ENCODE assay signal across 10 cellular contexts in genomic region chr1:16981269-16981849, GRCh38. TPM values are rescaled to one million over a fixed set of nuclear protein-coding genes. Genes with fewer than 3 reads are reported as not detected.
A peak's percentile ranks its signal among the peaks of the same experiment; 100 is the strongest.
DNase-seq lines count a peak whose midpoint lies in the region; ATAC-seq and TF ChIP-seq lines count a peak whose summit lies in the region.
"Had no signal": no experiment of that assay in that cellular context is flagged by ENCODE, and none has a peak within 500 bp of the region (broad histone marks: within the 10 kb centered on the region; RNA-seq: fewer than 3 reads in every experiment).

No MANE protein-coding gene starts in this region.

- H3K27me3 ChIP-seq in foreskin keratinocyte = no peaks in the 10 kb centered on the region

- CTCF ChIA-PET in activated CD4-positive, alpha-beta memory T cell treated with anti-CD3 and anti-CD28 coated beads for 36 hours (lab: Charles Lee) = interaction anchor here (1.2 kb wide), 1 partner anchor 20 kb away, joined by 3 read pairs; no protein-coding TSS in a partner anchor
- CTCF ChIA-PET in activated CD4-positive, alpha-beta memory T cell treated with anti-CD3 and anti-CD28 coated beads, Interleukin-2, amount 10 ng/mL, durations not matched to agents 7 days and 5 days (lab: Charles Lee) = no interaction called here
- CTCF ChIA-PET in WTC11 (lab: Charles Lee) = interaction anchor here (0.8 to 5.9 kb wide), 6 partner anchors 19 to 65 kb away, joined by 3 to 34 read pairs (median 4); no protein-coding TSS in a partner anchor

- POLR2A ChIA-PET in activated CD4-positive, alpha-beta memory T cell treated with anti-CD3 and anti-CD28 coated beads for 36 hours (lab: Charles Lee) = no interaction called here
- POLR2A ChIA-PET in activated CD4-positive, alpha-beta memory T cell treated with anti-CD3 and anti-CD28 coated beads, Interleukin-2, amount 10 ng/mL, durations not matched to agents 7 days and 5 days (lab: Charles Lee) = no interaction called here
- POLR2A ChIA-PET in WTC11 (lab: Charles Lee) = no interaction called here

- H3K4me1 Mint-ChIP-seq in activated CD4-positive, alpha-beta memory T cell treated with anti-CD3 and anti-CD28 coated beads for 36 hours (ENCODE audit: low read depth) = peaks cover 9% of the 10 kb centered on the region
- H3K4me1 Mint-ChIP-seq in activated CD4-positive, alpha-beta memory T cell treated with anti-CD3 and anti-CD28 coated beads, Interleukin-2, amount 10 ng/mL, durations not matched to agents 7 days and 5 days = peaks cover 6% of the 10 kb centered on the region
- H3K4me1 Mint-ChIP-seq in WTC11 = peaks cover 29% of the 10 kb centered on the region

- H3K4me3 Mint-ChIP-seq in activated CD4-positive, alpha-beta memory T cell treated with anti-CD3 and anti-CD28 coated beads for 36 hours = no peak overlapping the region
- no peak overlapping the region for H3K4me3 Mint-ChIP-seq in activated CD4-positive, alpha-beta memory T cell treated with anti-CD3 and anti-CD28 coated beads, Interleukin-2, amount 10 ng/mL, durations not matched to agents 7 days and 5 days
- H3K4me3 Mint-ChIP-seq in WTC11 = peak overlapping the region; percentile 70

- peaks cover 5% of the 10 kb centered on the region for H3K4me1 ChIP-seq in foreskin keratinocyte

- H3K27ac ChIP-seq in foreskin keratinocyte = peak overlapping the region; percentile 79

- intact Hi-C loops in activated CD4-positive, alpha-beta memory T cell treated with anti-CD3 and anti-CD28 coated beads for 36 hours (cut with micrococcal nuclease) = no loop called here

- DNase-seq in activated CD4-positive, alpha-beta memory T cell treated with anti-CD3 and anti-CD28 coated beads for 36 hours = peak; percentile 16
- DNase-seq in activated CD4-positive, alpha-beta memory T cell treated with anti-CD3 and anti-CD28 coated beads, Interleukin-2, amount 10 ng/mL, durations not matched to agents 7 days and 5 days = no peak
- no peak for DNase-seq in WTC11 (ENCODE audit: low spot score)
- DNase-seq in foreskin keratinocyte = peak; percentile 86 to 93
- DNase-seq in stromal cell of bone marrow (ENCODE audit: low read depth) = peak; percentile 73
- DNase-seq in NCI-H1048 (lab: John Stamatoyannopoulos, UW) = no peak
- DNase-seq in NCI-H1105 (lab: John Stamatoyannopoulos, UW) = no peak
- DNase-seq: AML-193; central memory CD4-positive, alpha-beta T cell had no signal

- H3K27ac Mint-ChIP-seq in activated CD4-positive, alpha-beta memory T cell treated with anti-CD3 and anti-CD28 coated beads for 36 hours = no peak overlapping the region
- no peak overlapping the region for H3K27ac Mint-ChIP-seq in activated CD4-positive, alpha-beta memory T cell treated with anti-CD3 and anti-CD28 coated beads, Interleukin-2, amount 10 ng/mL, durations not matched to agents 7 days and 5 days
- no peak overlapping the region for H3K27ac Mint-ChIP-seq in WTC11

- no peaks in the 10 kb centered on the region for H3K9me3 Mint-ChIP-seq in activated CD4-positive, alpha-beta memory T cell treated with anti-CD3 and anti-CD28 coated beads for 36 hours
- no peaks in the 10 kb centered on the region for H3K9me3 Mint-ChIP-seq in activated CD4-positive, alpha-beta memory T cell treated with anti-CD3 and anti-CD28 coated beads, Interleukin-2, amount 10 ng/mL, durations not matched to agents 7 days and 5 days
- H3K9me3 Mint-ChIP-seq in WTC11 = no peaks in the 10 kb centered on the region

- H3K27me3 Mint-ChIP-seq in activated CD4-positive, alpha-beta memory T cell treated with anti-CD3 and anti-CD28 coated beads for 36 hours = peaks cover 18% of the 10 kb centered on the region
- peaks cover 31% of the 10 kb centered on the region for H3K27me3 Mint-ChIP-seq in activated CD4-positive, alpha-beta memory T cell treated with anti-CD3 and anti-CD28 coated beads, Interleukin-2, amount 10 ng/mL, durations not matched to agents 7 days and 5 days
- H3K27me3 Mint-ChIP-seq in WTC11 (ENCODE audit: low read depth) = no peaks in the 10 kb centered on the region; the same call in 1 of the 2 replicates

- H3K36me3 Mint-ChIP-seq in activated CD4-positive, alpha-beta memory T cell treated with anti-CD3 and anti-CD28 coated beads for 36 hours = peaks cover 6% of the 10 kb centered on the region
- H3K36me3 Mint-ChIP-seq in activated CD4-positive, alpha-beta memory T cell treated with anti-CD3 and anti-CD28 coated beads, Interleukin-2, amount 10 ng/mL, durations not matched to agents 7 days and 5 days (ENCODE audit: low read depth) = peaks cover 7% of the 10 kb centered on the region
- peaks cover 2% of the 10 kb centered on the region; the same call in 1 of the 2 replicates for H3K36me3 Mint-ChIP-seq in WTC11

- TF ChIP-seq CTCF in WTC11 (IDR thresholded peaks at IDR 0.05) = no peak
- TF ChIP-seq CTCF in foreskin keratinocyte (conservative IDR thresholded peaks at IDR 0.05) = no peak

- ATAC-seq in WTC11 = no peak
- ATAC-seq in foreskin keratinocyte = peak; percentile 75
- ATAC-seq in HG03139 (IDR thresholded peaks at IDR 0.05; ENCODE audit: unreplicated experiment) = no peak

TF ChIP-seq in WTC11, 78 proteins besides CTCF, POLR2A, EP300 and RAD21:
- TF ChIP-seq, protein P1, sequence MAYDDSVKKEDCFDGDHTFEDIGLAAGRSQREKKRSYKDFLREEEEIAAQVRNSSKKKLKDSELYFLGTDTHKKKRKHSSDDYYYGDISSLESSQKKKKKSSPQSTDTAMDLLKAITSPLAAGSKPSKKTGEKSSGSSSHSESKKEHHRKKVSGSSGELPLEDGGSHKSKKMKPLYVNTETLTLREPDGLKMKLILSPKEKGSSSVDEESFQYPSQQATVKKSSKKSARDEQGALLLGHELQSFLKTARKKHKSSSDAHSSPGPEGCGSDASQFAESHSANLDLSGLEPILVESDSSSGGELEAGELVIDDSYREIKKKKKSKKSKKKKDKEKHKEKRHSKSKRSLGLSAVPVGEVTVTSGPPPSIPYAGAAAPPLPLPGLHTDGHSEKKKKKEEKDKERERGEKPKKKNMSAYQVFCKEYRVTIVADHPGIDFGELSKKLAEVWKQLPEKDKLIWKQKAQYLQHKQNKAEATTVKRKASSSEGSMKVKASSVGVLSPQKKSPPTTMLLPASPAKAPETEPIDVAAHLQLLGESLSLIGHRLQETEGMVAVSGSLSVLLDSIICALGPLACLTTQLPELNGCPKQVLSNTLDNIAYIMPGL (CRISPR knock-in tag; IDR thresholded peaks at IDR 0.05) = no peak
- TF ChIP-seq, protein P2, sequence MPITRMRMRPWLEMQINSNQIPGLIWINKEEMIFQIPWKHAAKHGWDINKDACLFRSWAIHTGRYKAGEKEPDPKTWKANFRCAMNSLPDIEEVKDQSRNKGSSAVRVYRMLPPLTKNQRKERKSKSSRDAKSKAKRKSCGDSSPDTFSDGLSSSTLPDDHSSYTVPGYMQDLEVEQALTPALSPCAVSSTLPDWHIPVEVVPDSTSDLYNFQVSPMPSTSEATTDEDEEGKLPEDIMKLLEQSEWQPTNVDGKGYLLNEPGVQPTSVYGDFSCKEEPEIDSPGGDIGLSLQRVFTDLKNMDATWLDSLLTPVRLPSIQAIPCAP (CRISPR knock-in tag; IDR thresholded peaks at IDR 0.05) = no peak
- TF ChIP-seq MYBL2 (CRISPR knock-in tag; IDR thresholded peaks at IDR 0.05) = no peak
- no peak for TF ChIP-seq KAT7 (CRISPR knock-in tag; IDR thresholded peaks at IDR 0.05; ENCODE audit: borderline replicate concordance)

RNA-seq across cellular contexts. Expression of gene MFAP2, which starts 0.9 kb away (rescaled TPM):
- not detected for total RNA-seq in activated CD4-positive, alpha-beta memory T cell treated with anti-CD3 and anti-CD28 coated beads for 36 hours
- under 1 TPM in 1 of 2 experiments, not detected in 1; 0.25 TPM for total RNA-seq in activated CD4-positive, alpha-beta memory T cell treated with anti-CD3 and anti-CD28 coated beads, Interleukin-2, amount 10 ng/mL, durations not matched to agents 7 days and 5 days
- total RNA-seq in WTC11 (2021) (136 to 144 TPM (median 141 TPM) in 3 replicates), foreskin keratinocyte (53.4 and 83.1 TPM in 2 replicates)
- polyA plus RNA-seq in foreskin keratinocyte = 71.6 and 111 TPM in 2 replicates

RNA-seq across cellular contexts. Expression of gene ATP13A2, which starts 30.4 kb away (rescaled TPM):
- total RNA-seq in activated CD4-positive, alpha-beta memory T cell treated with anti-CD3 and anti-CD28 coated beads for 36 hours = 10 to 100 TPM; 41.8 to 45.9 TPM
- 10 to 100 TPM; 65.4 to 72.8 TPM for total RNA-seq in activated CD4-positive, alpha-beta memory T cell treated with anti-CD3 and anti-CD28 coated beads, Interleukin-2, amount 10 ng/mL, durations not matched to agents 7 days and 5 days
- total RNA-seq in WTC11 (2021) (84.8 to 95.9 TPM (median 93.1 TPM) in 3 replicates), foreskin keratinocyte (74.2 and 77.3 TPM in 2 replicates)
- polyA plus RNA-seq in foreskin keratinocyte = 53.8 and 55.9 TPM in 2 replicates

RNA-seq across cellular contexts. Expression of gene CROCC, which starts 59.6 kb away (rescaled TPM):
- 10 to 100 TPM; 15.9 to 18.7 TPM for total RNA-seq in activated CD4-positive, alpha-beta memory T cell treated with anti-CD3 and anti-CD28 coated beads for 36 hours
- 10 to 100 TPM; 18.3 to 18.8 TPM for total RNA-seq in activated CD4-positive, alpha-beta memory T cell treated with anti-CD3 and anti-CD28 coated beads, Interleukin-2, amount 10 ng/mL, durations not matched to agents 7 days and 5 days
- 73.8 to 75.6 TPM (median 73.9 TPM) in 3 replicates for total RNA-seq in WTC11 (2021)
- 17.1 and 17.2 TPM in 2 replicates for total RNA-seq in foreskin keratinocyte
- polyA plus RNA-seq in foreskin keratinocyte = 8.1 and 8.8 TPM in 2 replicates

Comparison
In these comparisons a context has a peak if more than half of its experiments do, and no peak if none do; other contexts are left out.
1. DNase-seq: peak in activated CD4-positive, alpha-beta memory T cell treated with anti-CD3 and anti-CD28 coated beads for 36 hours (single experiment), foreskin keratinocyte (2 of 2) and stromal cell of bone marrow (single experiment); none in activated CD4-positive, alpha-beta memory T cell treated with anti-CD3 and anti-CD28 coated beads, Interleukin-2, amount 10 ng/mL, durations not matched to agents 7 days and 5 days (single experiment), WTC11 (single experiment), NCI-H1048 (single experiment) and NCI-H1105 (single experiment).
2. RNA of gene MFAP2, which starts 0.9 kb away (total RNA-seq): 136 to 144 TPM in WTC11 and 53.4 to 83.1 TPM in foreskin keratinocyte; 0.25 TPM in activated CD4-positive, alpha-beta memory T cell treated with anti-CD3 and anti-CD28 coated beads, Interleukin-2, amount 10 ng/mL, durations not matched to agents 7 days and 5 days and not detected in activated CD4-positive, alpha-beta memory T cell treated with anti-CD3 and anti-CD28 coated beads for 36 hours; every median in the first group is over 10 times any median in the second.